In the genomic region with DNA sequence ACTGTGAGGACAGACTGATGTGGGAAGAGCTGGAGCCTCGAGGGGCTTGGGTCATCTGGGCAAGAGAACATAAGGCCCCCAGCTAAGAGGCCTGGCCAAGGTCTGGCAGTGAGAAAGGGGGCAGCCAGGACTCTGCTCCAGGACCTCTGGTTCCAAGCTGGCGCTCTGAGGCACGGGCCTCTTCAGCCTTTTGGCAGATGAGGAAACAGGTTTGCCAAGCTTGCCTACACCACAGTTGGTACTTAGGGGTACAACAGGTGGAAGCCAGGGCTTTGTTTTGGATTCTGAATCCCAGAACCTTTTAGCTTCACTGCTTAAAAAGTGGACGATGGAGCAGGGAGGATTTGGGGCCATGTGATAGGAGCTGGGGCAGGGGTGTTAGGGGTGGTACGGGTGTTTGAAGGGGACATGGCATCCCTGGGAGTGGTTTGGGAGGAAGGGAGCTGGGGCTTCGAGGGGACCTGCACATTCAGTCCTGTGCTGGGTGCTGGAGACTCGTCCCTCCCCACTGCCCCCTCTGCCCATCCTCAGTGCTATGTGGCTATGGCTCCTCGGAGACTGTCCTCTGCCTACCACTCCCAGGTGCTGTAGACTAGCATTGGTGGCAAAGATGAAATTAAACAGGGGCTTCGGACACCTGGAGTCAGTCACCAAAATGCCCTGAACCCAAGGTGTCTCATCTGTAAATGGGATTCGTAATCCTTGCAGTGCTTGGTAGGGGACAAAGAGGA, we compare ENCODE assay signal across 1 cellular context.
TF ChIP-seq lines count a peak whose summit lies in the region.

No MANE protein-coding gene starts in this region.

TF ChIP-seq in WTC11, 78 proteins besides CTCF, POLR2A, EP300 and RAD21 (continued from another document):
- TF ChIP-seq, protein P1, sequence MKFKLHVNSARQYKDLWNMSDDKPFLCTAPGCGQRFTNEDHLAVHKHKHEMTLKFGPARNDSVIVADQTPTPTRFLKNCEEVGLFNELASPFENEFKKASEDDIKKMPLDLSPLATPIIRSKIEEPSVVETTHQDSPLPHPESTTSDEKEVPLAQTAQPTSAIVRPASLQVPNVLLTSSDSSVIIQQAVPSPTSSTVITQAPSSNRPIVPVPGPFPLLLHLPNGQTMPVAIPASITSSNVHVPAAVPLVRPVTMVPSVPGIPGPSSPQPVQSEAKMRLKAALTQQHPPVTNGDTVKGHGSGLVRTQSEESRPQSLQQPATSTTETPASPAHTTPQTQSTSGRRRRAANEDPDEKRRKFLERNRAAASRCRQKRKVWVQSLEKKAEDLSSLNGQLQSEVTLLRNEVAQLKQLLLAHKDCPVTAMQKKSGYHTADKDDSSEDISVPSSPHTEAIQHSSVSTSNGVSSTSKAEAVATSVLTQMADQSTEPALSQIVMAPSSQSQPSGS (CRISPR knock-in tag; IDR thresholded peaks at IDR 0.05; ENCODE audit: borderline replicate concordance, low read depth) = no peak
- TF ChIP-seq, protein P2, sequence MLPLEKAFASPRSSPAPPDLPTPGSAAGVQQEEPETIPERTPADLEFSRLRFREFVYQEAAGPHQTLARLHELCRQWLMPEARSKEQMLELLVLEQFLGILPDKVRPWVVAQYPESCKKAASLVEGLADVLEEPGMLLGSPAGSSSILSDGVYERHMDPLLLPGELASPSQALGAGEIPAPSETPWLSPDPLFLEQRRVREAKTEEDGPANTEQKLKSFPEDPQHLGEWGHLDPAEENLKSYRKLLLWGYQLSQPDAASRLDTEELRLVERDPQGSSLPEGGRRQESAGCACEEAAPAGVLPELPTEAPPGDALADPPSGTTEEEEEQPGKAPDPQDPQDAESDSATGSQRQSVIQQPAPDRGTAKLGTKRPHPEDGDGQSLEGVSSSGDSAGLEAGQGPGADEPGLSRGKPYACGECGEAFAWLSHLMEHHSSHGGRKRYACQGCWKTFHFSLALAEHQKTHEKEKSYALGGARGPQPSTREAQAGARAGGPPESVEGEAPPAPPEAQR (CRISPR knock-in tag; IDR thresholded peaks at IDR 0.05) = no peak
- TF ChIP-seq, protein P3, sequence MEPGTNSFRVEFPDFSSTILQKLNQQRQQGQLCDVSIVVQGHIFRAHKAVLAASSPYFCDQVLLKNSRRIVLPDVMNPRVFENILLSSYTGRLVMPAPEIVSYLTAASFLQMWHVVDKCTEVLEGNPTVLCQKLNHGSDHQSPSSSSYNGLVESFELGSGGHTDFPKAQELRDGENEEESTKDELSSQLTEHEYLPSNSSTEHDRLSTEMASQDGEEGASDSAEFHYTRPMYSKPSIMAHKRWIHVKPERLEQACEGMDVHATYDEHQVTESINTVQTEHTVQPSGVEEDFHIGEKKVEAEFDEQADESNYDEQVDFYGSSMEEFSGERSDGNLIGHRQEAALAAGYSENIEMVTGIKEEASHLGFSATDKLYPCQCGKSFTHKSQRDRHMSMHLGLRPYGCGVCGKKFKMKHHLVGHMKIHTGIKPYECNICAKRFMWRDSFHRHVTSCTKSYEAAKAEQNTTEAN (CRISPR knock-in tag; IDR thresholded peaks at IDR 0.05) = no peak
- TF ChIP-seq TEAD4 (CRISPR knock-in tag; IDR thresholded peaks at IDR 0.05) (no peak), EMX1 (CRISPR knock-in tag; IDR thresholded peaks at IDR 0.05) (no peak)
TF ChIP-seq in WTC11: peak in this region for 0.
